In the genomic region with DNA sequence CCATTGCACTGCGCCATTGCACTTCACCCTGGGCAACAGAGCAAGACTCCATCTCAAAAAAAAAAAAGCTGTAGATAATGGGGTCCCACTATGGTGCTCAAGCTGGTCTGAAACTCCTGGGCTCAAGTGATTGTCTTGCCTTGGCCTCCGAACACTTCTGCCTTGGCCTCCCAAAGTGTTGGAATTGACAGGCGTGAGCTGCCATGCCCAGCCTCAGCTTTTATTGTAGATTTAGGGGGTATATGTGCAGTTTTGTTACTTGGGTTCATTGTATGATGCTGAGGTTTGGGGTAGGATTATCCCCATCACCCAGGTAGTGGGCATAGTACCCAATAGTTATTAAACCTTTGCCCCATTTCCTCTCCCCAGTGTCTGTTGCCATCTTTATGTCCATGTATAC, we compare ENCODE assay signal across 1 cellular context.
TF ChIP-seq lines count a peak whose summit lies in the region.

No MANE protein-coding gene starts in this region.

TF ChIP-seq in A549, 52 proteins besides CTCF, POLR2A, EP300 and RAD21 (continued from another document):
- TF ChIP-seq, protein P1, sequence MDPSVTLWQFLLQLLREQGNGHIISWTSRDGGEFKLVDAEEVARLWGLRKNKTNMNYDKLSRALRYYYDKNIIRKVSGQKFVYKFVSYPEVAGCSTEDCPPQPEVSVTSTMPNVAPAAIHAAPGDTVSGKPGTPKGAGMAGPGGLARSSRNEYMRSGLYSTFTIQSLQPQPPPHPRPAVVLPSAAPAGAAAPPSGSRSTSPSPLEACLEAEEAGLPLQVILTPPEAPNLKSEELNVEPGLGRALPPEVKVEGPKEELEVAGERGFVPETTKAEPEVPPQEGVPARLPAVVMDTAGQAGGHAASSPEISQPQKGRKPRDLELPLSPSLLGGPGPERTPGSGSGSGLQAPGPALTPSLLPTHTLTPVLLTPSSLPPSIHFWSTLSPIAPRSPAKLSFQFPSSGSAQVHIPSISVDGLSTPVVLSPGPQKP (IDR thresholded peaks at IDR 0.05; ENCODE audit: low read depth, low read length): no peak
- TF ChIP-seq NFE2L2 (conservative IDR thresholded peaks at IDR 0.05; ENCODE audit: low read length): no peak
- TF ChIP-seq ZSCAN20 (CRISPR knock-in tag; IDR thresholded peaks at IDR 0.05): no peak
